ENCODE assay signal across 1 cellular context in genomic region chr16:87453326-87453725, GRCh38.
TF ChIP-seq lines count a peak whose summit lies in the region.

No MANE protein-coding gene starts in this region.

TF ChIP-seq in HepG2, 621 proteins besides CTCF, POLR2A, EP300 and RAD21:
- TF ChIP-seq MBD4 (IDR thresholded peaks at IDR 0.05; ENCODE audit: borderline replicate concordance, low read length) (no peak), RBM22 (optimal IDR thresholded peaks at IDR 0.05; ENCODE audit: low read length) (peak; percentile 38)
